In genomic region chr20:9476637-9477036, GRCh38 we compare ENCODE assay signal across 25 cellular contexts. TPM values are rescaled to one million over a fixed set of nuclear protein-coding genes. Genes with fewer than 3 reads are reported as not detected.
"Had no signal": no experiment of that assay in that cellular context is flagged by ENCODE, and none has a peak within 500 bp of the region (broad histone marks: within the 10 kb centered on the region; RNA-seq: fewer than 3 reads in every experiment).

No MANE protein-coding gene starts in this region.

- H3K27me3 ChIP-seq: colonic mucosa, esophagus squamous epithelium, gastrocnemius medialis, heart right ventricle, left lung had no signal

- H3K4me3 ChIP-seq: colonic mucosa, esophagus squamous epithelium, gastrocnemius medialis, heart right ventricle, left lung, lower lobe of right lung, mucosa of descending colon had no signal

- H3K36me3 ChIP-seq: colonic mucosa, esophagus squamous epithelium, gastrocnemius medialis, left lung, lower lobe of right lung had no signal

- H3K4me1 ChIP-seq: colonic mucosa, esophagus squamous epithelium, gastrocnemius medialis, heart right ventricle, lower lobe of right lung had no signal

- H3K27ac ChIP-seq: colonic mucosa, epithelial cell of prostate, esophagus squamous epithelium, gastrocnemius medialis, heart right ventricle, left lung, lower lobe of right lung had no signal

- DNase-seq: colonic mucosa; cortex of kidney; effector CD8-positive, alpha-beta T cell; effector memory CD8-positive, alpha-beta T cell; endodermal cell; erythroblast; esophagus squamous epithelium; foreskin fibroblast; foreskin melanocyte; gastrocnemius medialis; glutamatergic neuron; head of caudate nucleus; heart right ventricle; hippocampal formation; left cardiac atrium; left lung; left ventricle myocardium superior; lower lobe of right lung; mesenchymal stem cell; mucosa of descending colon; naive B cell had no signal

- H3K9me3 ChIP-seq: colonic mucosa, esophagus squamous epithelium, gastrocnemius medialis, heart right ventricle, left lung, lower lobe of right lung, mucosa of descending colon had no signal

RNA-seq across cellular contexts. Expression of gene LAMP5, which starts 37.8 kb away (rescaled TPM):
- total RNA-seq: esophagus mucosa, esophagus squamous epithelium, gastrocnemius medialis, glomerular endothelial cell, left cardiac atrium, left ventricle myocardium superior, lung microvascular endothelial cell had no signal
